22 cellular contexts compared by ENCODE assay signal in the genomic region with DNA sequence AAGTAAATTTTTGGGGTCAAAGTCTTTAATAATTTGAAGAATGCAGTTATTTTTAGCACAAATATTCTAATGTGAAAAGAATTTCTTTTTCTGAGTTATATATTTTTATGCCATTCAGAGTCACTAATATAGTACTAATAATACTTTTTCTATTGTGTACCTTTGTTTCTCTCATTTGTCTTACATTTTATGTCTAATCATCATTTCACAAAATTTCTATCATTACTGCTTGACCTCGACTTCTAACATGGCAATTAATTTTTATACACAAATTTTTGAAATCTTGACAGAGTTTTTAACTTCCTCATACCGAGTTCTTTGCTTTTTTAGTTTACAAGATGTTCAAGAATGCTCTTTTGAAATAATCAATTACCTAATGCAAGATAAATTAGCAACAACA. TPM values are rescaled to one million over a fixed set of nuclear protein-coding genes. Genes with fewer than 3 reads are reported as not detected.
DNase-seq lines count a peak whose midpoint lies in the region; ATAC-seq, FAIRE-seq and TF ChIP-seq lines count a peak whose summit lies in the region.
"Had no signal": no experiment of that assay in that cellular context is flagged by ENCODE, and none has a peak within 500 bp of the region (broad histone marks: within the 10 kb centered on the region; RNA-seq: fewer than 3 reads in every experiment).

No MANE protein-coding gene starts in this region.

- no peak overlapping the region for H3K9ac ChIP-seq in astrocyte (ENCODE audit: low read length)
- H3K9ac ChIP-seq: GM23248 had no signal

- 21% methylated on average over 2 of the region's 2 CpGs for WGBS in A549 (ENCODE audit: missing lambda C conversion rate)
- WGBS in hepatocyte (ENCODE audit: low lambda C conversion rate, missing lambda C conversion rate) = 84% methylated on average over 2 of the region's 2 CpGs
- WGBS in right lobe of liver (ENCODE audit: insufficient coverage, low coverage, low lambda C conversion rate, missing lambda C conversion rate) = 33% methylated on average over 2 of the region's 2 CpGs

- CTCF ChIA-PET in A549 (lab: Yijun Ruan, JAX) = no interaction called here

- H3K4me1 Mint-ChIP-seq in astrocyte (ENCODE audit: low read depth, unreplicated experiment) = no peaks in the 10 kb centered on the region
- no peaks in the 10 kb centered on the region for H3K4me1 Mint-ChIP-seq in activated T-helper 17 cell treated with anti-CD3 and anti-CD28 coated beads, Interleukin-2, amount 50 U/mL, for 72 hours
- H3K4me1 Mint-ChIP-seq: CD4-positive, alpha-beta memory T cell had no signal

- H2AFZ ChIP-seq in astrocyte (ENCODE audit: low read depth, low read length) (no peak overlapping the region), hepatocyte (no peak overlapping the region)
- H2AFZ ChIP-seq: GM23248 had no signal

- H3K36me3 ChIP-seq in astrocyte (ENCODE audit: insufficient read depth, low read length) (no peaks in the 10 kb centered on the region), hepatocyte (replicated peaks; ENCODE audit: insufficient read depth, low read depth) (no peaks in the 10 kb centered on the region), right lobe of liver (no peaks in the 10 kb centered on the region)

- no peaks in the 10 kb centered on the region for H3K9me2 ChIP-seq in hepatocyte (replicated peaks; ENCODE audit: insufficient read depth)

- TF ChIP-seq EP300 in A549 (IDR thresholded peaks at IDR 0.05) = no peak

- H3K27ac Mint-ChIP-seq in astrocyte (ENCODE audit: unreplicated experiment) = no peak overlapping the region
- no peak overlapping the region for H3K27ac Mint-ChIP-seq in activated T-helper 17 cell treated with anti-CD3 and anti-CD28 coated beads, Interleukin-2, amount 50 U/mL, for 72 hours
- H3K27ac Mint-ChIP-seq: CD4-positive, alpha-beta memory T cell had no signal

- no peaks in the 10 kb centered on the region for H3K27me3 Mint-ChIP-seq in astrocyte (ENCODE audit: low read depth, unreplicated experiment)
- peaks cover 10% of the 10 kb centered on the region for H3K27me3 Mint-ChIP-seq in activated T-helper 17 cell treated with anti-CD3 and anti-CD28 coated beads, Interleukin-2, amount 50 U/mL, for 72 hours

- H3K27ac ChIP-seq in A549 (peak overlapping the region in 1 of 2 experiments; percentile 69; a peak in 3 of 6 replicates), astrocyte (ENCODE audit: low read depth, low read length) (no peak overlapping the region), hepatocyte (peak overlapping the region; percentile 77), right lobe of liver (peak overlapping the region; percentile 16 to 95 (median 87))
- H3K27ac ChIP-seq: 22Rv1, GM23248 had no signal

- H3K27me3 ChIP-seq in astrocyte (ENCODE audit: insufficient read depth, low read length) (no peaks in the 10 kb centered on the region), hepatocyte (no peaks in the 10 kb centered on the region), right lobe of liver (no peaks in the 10 kb centered on the region)

- H4K20me1 ChIP-seq in astrocyte (ENCODE audit: insufficient read depth, low read length) (no peaks in the 10 kb centered on the region), hepatocyte (ENCODE audit: insufficient read depth, poor library complexity, severe bottlenecking) (no peaks in the 10 kb centered on the region)

- DNase-seq in A549 (ENCODE audit: low read depth in 1 of 2, low spot score in 1 of 2) (no peak), astrocyte (ENCODE audit: low read depth) (no peak), hepatocyte (ENCODE audit: low spot score) (no peak), right lobe of liver (no peak), SIG-M5 (lab: John Stamatoyannopoulos, UW) (no peak), 8988T (no peak)
- DNase-seq: C1 segment of cervical spinal cord; Calu3; CD4-positive, alpha-beta memory T cell; COR-L47; DMS153; DND-41; GM23248; H7; HCEC 1CT had no signal

- intact Hi-C loops in right lobe of liver (cut with DNase I) = no loop called here

- H3K4me3 Mint-ChIP-seq in astrocyte (ENCODE audit: unreplicated experiment) = no peak overlapping the region
- H3K4me3 Mint-ChIP-seq in activated T-helper 17 cell treated with anti-CD3 and anti-CD28 coated beads, Interleukin-2, amount 50 U/mL, for 72 hours = no peak overlapping the region
- H3K4me3 Mint-ChIP-seq: CD4-positive, alpha-beta memory T cell had no signal

- ATAC-seq in A549 (no peak), right lobe of liver (no peak), esophagus mucosa (no peak)
- ATAC-seq in activated T-helper 17 cell treated with anti-CD3 and anti-CD28 coated beads, Interleukin-2, amount 50 U/mL, for 72 hours (replicated peaks) = no peak

- H3K9me3 ChIP-seq in A549 (no peaks in the 10 kb centered on the region), astrocyte (ENCODE audit: insufficient read depth, low read depth, low read length) (no peaks in the 10 kb centered on the region), hepatocyte (ENCODE audit: low read depth) (no peaks in the 10 kb centered on the region), right lobe of liver (no peaks in the 10 kb centered on the region)

- H3K4me3 ChIP-seq in A549 (no peak overlapping the region), astrocyte (ENCODE audit: insufficient read depth, low read depth, low read length) (no peak overlapping the region), hepatocyte (no peak overlapping the region), right lobe of liver (peak overlapping the region in 1 of 3 donors; percentile 26)
- H3K4me3 ChIP-seq: GM23248 had no signal

- H3K4me1 ChIP-seq in A549 = peaks cover 26% of the 10 kb centered on the region; the same call in 2 of the 3 replicates
- no peaks in the 10 kb centered on the region for H3K4me1 ChIP-seq in astrocyte (ENCODE audit: insufficient read depth, low read length)
- peaks cover 6% of the 10 kb centered on the region for H3K4me1 ChIP-seq in hepatocyte (ENCODE audit: insufficient read depth)
- peaks cover 0 to 29% (median 11%) of the 10 kb centered on the region in 4 donors for H3K4me1 ChIP-seq in right lobe of liver

- no peaks in the 10 kb centered on the region for H3K9me3 Mint-ChIP-seq in astrocyte (ENCODE audit: unreplicated experiment)
- H3K9me3 Mint-ChIP-seq in activated T-helper 17 cell treated with anti-CD3 and anti-CD28 coated beads, Interleukin-2, amount 50 U/mL, for 72 hours = no peaks in the 10 kb centered on the region
- H3K9me3 Mint-ChIP-seq: CD4-positive, alpha-beta memory T cell had no signal

- peak overlapping the region; percentile 51 for H3K4me2 ChIP-seq in A549
- H3K4me2 ChIP-seq in astrocyte (ENCODE audit: low read length) = no peak overlapping the region
- H3K4me2 ChIP-seq in hepatocyte = peak overlapping the region; percentile 57

- TF ChIP-seq RAD21 in A549 (conservative IDR thresholded peaks at IDR 0.05 in 1 of 2, IDR thresholded peaks at IDR 0.05 in 1 of 2) = no peak

- H3K36me3 Mint-ChIP-seq in astrocyte (ENCODE audit: low read depth, unreplicated experiment) = no peaks in the 10 kb centered on the region
- H3K36me3 Mint-ChIP-seq in activated T-helper 17 cell treated with anti-CD3 and anti-CD28 coated beads, Interleukin-2, amount 50 U/mL, for 72 hours (ENCODE audit: low read depth) = no peaks in the 10 kb centered on the region
- H3K36me3 Mint-ChIP-seq: CD4-positive, alpha-beta memory T cell had no signal

- FAIRE-seq in A549 (lab: Jason Lieb, UNC) = no peak
- FAIRE-seq in astrocyte (lab: Jason Lieb, UNC) = peak; percentile 73
- FAIRE-seq: G401.6, GM12892, GM19239, H1 had no signal

- POLR2A ChIA-PET in A549 (lab: Yijun Ruan, JAX) = no interaction called here

- TF ChIP-seq CTCF in A549 (IDR thresholded peaks at IDR 0.05) (no peak), astrocyte (IDR thresholded peaks at IDR 0.05; ENCODE audit: insufficient read depth, low read depth, low read length) (no peak), hepatocyte (IDR thresholded peaks at IDR 0.05; ENCODE audit: poor library complexity) (no peak), right lobe of liver (IDR thresholded peaks at IDR 0.05) (no peak)

- H3K79me2 ChIP-seq in astrocyte (ENCODE audit: insufficient read depth, low read length) (no peaks in the 10 kb centered on the region), hepatocyte (peaks cover 17% of the 10 kb centered on the region)

- TF ChIP-seq POLR2A in A549 (IDR thresholded peaks at IDR 0.05; ENCODE audit: low read length) (no peak), right lobe of liver (IDR thresholded peaks at IDR 0.05) (no peak)

TF ChIP-seq in A549, 52 proteins besides CTCF, POLR2A, EP300 and RAD21:
- TF ChIP-seq MAFK (IDR thresholded peaks at IDR 0.05; ENCODE audit: partially characterized antibody) = peak; percentile 37
- TF ChIP-seq, protein P1, sequence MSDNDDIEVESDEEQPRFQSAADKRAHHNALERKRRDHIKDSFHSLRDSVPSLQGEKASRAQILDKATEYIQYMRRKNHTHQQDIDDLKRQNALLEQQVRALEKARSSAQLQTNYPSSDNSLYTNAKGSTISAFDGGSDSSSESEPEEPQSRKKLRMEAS (IDR thresholded peaks at IDR 0.05) = no peak

RNA-seq across cellular contexts. Expression of a gene that starts 8.4 kb away (rescaled TPM):
- 59.3 and 61.3 TPM in 2 replicates for polyA plus RNA-seq in A549 (2011; rRNA removed)
- polyA plus RNA-seq in A549 (2012; cell fraction: cytosol; rRNA removed) = 4.0 and 4.8 TPM in 2 replicates
- polyA plus RNA-seq in A549 (2012; cell fraction: nucleus; rRNA removed) = 9.1 and 13.2 TPM in 2 replicates
- 15.1 to 16.1 TPM (median 15.9 TPM) in 3 replicates for polyA plus RNA-seq in A549 (2017; fragmentation: RNase III; extraction: RNeasy Plus Mini Kit Qiagen cat#74134 plus additional on column Dnase treatment)
- 87.9 and 142 TPM in 2 replicates for polyA minus RNA-seq in A549 (2011; rRNA and poly(A)+ RNA removed)
- 5.8 and 8.0 TPM in 2 replicates for total RNA-seq in astrocyte
- 587 and 618 TPM in 2 replicates for total RNA-seq in hepatocyte
- 145 and 239 TPM in 2 replicates for polyA plus RNA-seq in hepatocyte
- 1,000 to 10,000 TPM; 1,066 to 2,150 (median 1,343) TPM for total RNA-seq in right lobe of liver
- 4.7 TPM for total RNA-seq in esophagus mucosa
- total RNA-seq in activated T-helper 17 cell treated with anti-CD3 and anti-CD28 coated beads, Interleukin-2, amount 50 U/mL, for 72 hours = 1 to 10 TPM in 1 of 2 donors, under 1 TPM in 1; 0.76 to 1.3 TPM
- polyA plus RNA-seq: CD4-positive, alpha-beta memory T cell had no signal

Comparison
In these comparisons a context has a peak if more than half of its experiments do, and no peak if none do; other contexts are left out.
1. RNA of a gene that starts 8.4 kb away (total RNA-seq): 1,066 to 2,150 TPM in right lobe of liver and 587 to 618 TPM in hepatocyte; 5.8 to 8.0 TPM in astrocyte, 4.7 TPM in esophagus mucosa (single experiment) and 0.76 to 1.3 TPM in activated T-helper 17 cell treated with anti-CD3 and anti-CD28 coated beads, Interleukin-2, amount 50 U/mL, for 72 hours; every median in the first group is over 10 times any median in the second.